In genomic region chr6:30686908-30687658, GRCh38 we compare ENCODE assay signal across 8 cellular contexts. TPM values are rescaled to one million over a fixed set of nuclear protein-coding genes. Genes with fewer than 3 reads are reported as not detected.
DNase-seq lines count a peak whose midpoint lies in the region; ATAC-seq and TF ChIP-seq lines count a peak whose summit lies in the region.

No MANE protein-coding gene starts in this region.

- intact Hi-C loops in stomach (cut with DNase I; ENCODE audit: low total_unique reads), result no loop called here

- 0 to 2% (median 1%) methylated on average over 32 to 52 of the region's 52 CpGs for WGBS in stomach, 5 donors

- H3K36me3 ChIP-seq in neural cell (ENCODE audit: insufficient read depth, low read length) (no peaks in the 10 kb centered on the region), stomach (no peaks in the 10 kb centered on the region)

- peak; percentile 77 for DNase-seq in DMS153 (lab: John Stamatoyannopoulos, UW)
- DNase-seq in Kasumi-1 (lab: John Stamatoyannopoulos, UW), result peak; percentile 92
- DNase-seq in RKO (ENCODE audit: low spot score), result peak; percentile 97
- DNase-seq in activated T-helper 9 cell treated with anti-CD3 and anti-CD28 coated beads, Interleukin-2, amount 50 U/mL, for 16 hours (ENCODE audit: low read depth), result peak; percentile 60
- DNase-seq in fibroblast of the aortic adventitia (ENCODE audit: low read depth), result peak; percentile 98
- peak; percentile 76 for DNase-seq in stomach

- peak overlapping the region; percentile 95 for H3K4me2 ChIP-seq in neural cell (ENCODE audit: low read length)

- H3K9me3 ChIP-seq in neural cell (ENCODE audit: low read length) (no peaks in the 10 kb centered on the region), stomach (no peaks in the 10 kb centered on the region)

- H3K4me3 ChIP-seq in fibroblast of the aortic adventitia (ENCODE audit: low read depth, low read length) (peak overlapping the region; percentile 93), neural cell (ENCODE audit: low read length) (peak overlapping the region; percentile 99), stomach (peak overlapping the region; percentile 69 to 88 (median 82))

- H3K27me3 ChIP-seq in neural cell (ENCODE audit: insufficient read depth, low read depth, low read length) (no peaks in the 10 kb centered on the region), stomach (no peaks in the 10 kb centered on the region)

- H3K27ac ChIP-seq in neural cell (ENCODE audit: low read length) (peak overlapping the region; percentile 94), stomach (peak overlapping the region; percentile 92 to 99 (median 97))

- no peaks in the 10 kb centered on the region for H3F3A ChIP-seq in neural cell (ENCODE audit: insufficient read depth, low read length, poor library complexity, severe bottlenecking)

- TF ChIP-seq RAD21 in neural cell (conservative IDR thresholded peaks at IDR 0.05), result no peak

- H3K9me2 ChIP-seq in neural cell (ENCODE audit: insufficient read depth, low read length), result no peaks in the 10 kb centered on the region

- peaks cover 32 to 78% (median 54%) of the 10 kb centered on the region in 4 donors for H3K4me1 ChIP-seq in stomach

- H2AFZ ChIP-seq in neural cell (ENCODE audit: low read depth, low read length), result peak overlapping the region; percentile 85

- peak; percentile 36 for ATAC-seq in GM21723 (IDR thresholded peaks at IDR 0.05; ENCODE audit: unreplicated experiment)

- no peak for TF ChIP-seq CTCF in fibroblast of the aortic adventitia (IDR thresholded peaks at IDR 0.05; ENCODE audit: insufficient read depth, low read length)
- no peak for TF ChIP-seq CTCF in neural cell (IDR thresholded peaks at IDR 0.05; ENCODE audit: poor library complexity, severe bottlenecking)
- no peak for TF ChIP-seq CTCF in stomach (IDR thresholded peaks at IDR 0.05)

- peaks cover 28% of the 10 kb centered on the region for H4K20me1 ChIP-seq in neural cell (ENCODE audit: insufficient read depth)

- H3K9ac ChIP-seq in neural cell (ENCODE audit: low read length), result peak overlapping the region; percentile 100

- no peak for TF ChIP-seq POLR2A in stomach (IDR thresholded peaks at IDR 0.05)

- peaks cover 76% of the 10 kb centered on the region for H3K79me2 ChIP-seq in neural cell (replicated peaks; ENCODE audit: insufficient read depth, low read length)

- peak; percentile 49 for TF ChIP-seq EP300 in neural cell (conservative IDR thresholded peaks at IDR 0.05; ENCODE audit: poor library complexity, severe bottlenecking)
- TF ChIP-seq EP300 in stomach (IDR thresholded peaks at IDR 0.05), result peak; percentile 54

TF ChIP-seq in neural cell, 6 proteins besides CTCF, POLR2A, EP300 and RAD21:
- TF ChIP-seq EZH2 (IDR thresholded peaks at IDR 0.05; ENCODE audit: borderline replicate concordance, insufficient read depth, low read length, poor library complexity, severe bottlenecking) (no peak), TAF1 (IDR thresholded peaks at IDR 0.05; ENCODE audit: low read depth) (peak; percentile 77), POLR2AphosphoS5 (IDR thresholded peaks at IDR 0.05) (peak; percentile 88), REST (IDR thresholded peaks at IDR 0.05; ENCODE audit: borderline replicate concordance) (peak; percentile 32), SMC3 (conservative IDR thresholded peaks at IDR 0.05; ENCODE audit: poor library complexity) (peak; percentile 22), MXI1 (conservative IDR thresholded peaks at IDR 0.05; ENCODE audit: poor library complexity, severe bottlenecking) (peak; percentile 66)

RNA-seq across cellular contexts. Expression of gene PPP1R18, which starts 0.6 kb away (rescaled TPM):
- total RNA-seq in fibroblast of the aortic adventitia (ENCODE audit: low replicate concordance), result 33.0 and 82.2 TPM in 2 replicates
- polyA plus RNA-seq in neural cell, result 50.6 and 55.1 TPM in 2 replicates
- 71.9 and 76.2 TPM in 2 replicates for polyA minus RNA-seq in neural cell
- 10 to 100 TPM in 4 of 5 donors, 1 to 10 TPM in 1; 9.0 to 20.1 (median 12.8) TPM for total RNA-seq in stomach
- 10 to 100 TPM; 24.7 to 40.3 (median 32.2) TPM for polyA plus RNA-seq in stomach

RNA-seq across cellular contexts. Expression of gene NRM, which starts 3.7 kb away (rescaled TPM):
- 0.82 and 9.9 TPM in 2 replicates for total RNA-seq in fibroblast of the aortic adventitia (ENCODE audit: low replicate concordance)
- polyA plus RNA-seq in neural cell, result 7.1 and 7.5 TPM in 2 replicates
- 5.8 and 6.9 TPM in 2 replicates for polyA minus RNA-seq in neural cell
- total RNA-seq in stomach, result 1 to 10 TPM in 4 of 5 donors, under 1 TPM in 1; 0.92 to 6.4 (median 2.9) TPM
- 10 to 100 TPM in 1 of 3 donors, 1 to 10 TPM in 2; 4.1 to 15.8 (median 8.5) TPM for polyA plus RNA-seq in stomach

RNA-seq across cellular contexts. Expression of gene DHX16, which starts 14.3 kb away (rescaled TPM):
- total RNA-seq in fibroblast of the aortic adventitia (ENCODE audit: low replicate concordance), result 20.9 and 64.8 TPM in 2 replicates
- polyA plus RNA-seq in neural cell, result 29.1 and 31.9 TPM in 2 replicates
- polyA minus RNA-seq in neural cell, result 25.1 and 25.6 TPM in 2 replicates
- 10 to 100 TPM; 22.0 to 67.0 (median 30.1) TPM for total RNA-seq in stomach
- polyA plus RNA-seq in stomach, result 10 to 100 TPM; 18.3 to 34.0 (median 23.4) TPM

RNA-seq across cellular contexts. Expression of gene MDC1, which starts 30.0 kb away (rescaled TPM):
- total RNA-seq in fibroblast of the aortic adventitia (ENCODE audit: low replicate concordance), result 3.7 and 12.1 TPM in 2 replicates
- polyA plus RNA-seq in neural cell, result 4.3 and 8.1 TPM in 2 replicates
- polyA minus RNA-seq in neural cell, result 9.3 and 10.5 TPM in 2 replicates
- total RNA-seq in stomach, result 100 to 1,000 TPM in 2 of 5 donors, 10 to 100 TPM in 2, 1 to 10 TPM in 1; 9.6 to 153 (median 99.2) TPM
- 1 to 10 TPM; 3.8 to 8.7 (median 4.2) TPM for polyA plus RNA-seq in stomach

RNA-seq across cellular contexts. Expression of gene TUBB, which starts 33.1 kb away (rescaled TPM):
- total RNA-seq in fibroblast of the aortic adventitia (ENCODE audit: low replicate concordance), result 120 and 996 TPM in 2 replicates
- 711 and 792 TPM in 2 replicates for polyA plus RNA-seq in neural cell
- 773 and 794 TPM in 2 replicates for polyA minus RNA-seq in neural cell
- 100 to 1,000 TPM in 4 of 5 donors, 10 to 100 TPM in 1; 67.5 to 177 (median 109) TPM for total RNA-seq in stomach
- 100 to 1,000 TPM; 127 to 223 (median 183) TPM for polyA plus RNA-seq in stomach

Comparison
In these comparisons a context has a peak if more than half of its experiments do, and no peak if none do; other contexts are left out.
1. Peak in every context shown above with its lines: DNase-seq, ATAC-seq, H3K4me3 ChIP-seq and H3K27ac ChIP-seq.